ENCODE assay signal across 20 cellular contexts in the genomic region with DNA sequence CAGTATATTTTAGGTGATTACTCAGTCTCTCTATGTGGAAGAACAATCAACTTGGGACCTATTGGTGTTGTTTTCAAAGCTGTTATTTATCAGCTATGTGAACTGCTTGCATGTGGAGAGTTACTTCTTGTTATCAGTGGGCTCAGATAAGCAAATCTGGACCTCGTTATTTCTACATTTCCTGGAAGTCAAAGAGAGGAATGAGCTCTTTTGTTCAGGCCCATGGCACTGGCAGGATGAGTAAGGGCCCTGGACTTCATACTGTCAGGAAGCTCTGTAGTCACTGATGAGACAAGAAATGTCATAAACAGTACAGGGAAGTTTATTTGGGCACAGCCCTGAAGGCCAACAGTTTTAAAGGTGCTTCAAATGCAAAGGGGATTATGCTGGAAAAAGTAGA.
DNase-seq lines count a peak whose midpoint lies in the region; ATAC-seq and TF ChIP-seq lines count a peak whose summit lies in the region.
"Had no signal": no experiment of that assay in that cellular context is flagged by ENCODE, and none has a peak within 500 bp of the region (broad histone marks: within the 10 kb centered on the region; RNA-seq: fewer than 3 reads in every experiment).

No MANE protein-coding gene starts in this region.

- no peaks in the 10 kb centered on the region for H3K9me3 ChIP-seq in adipocyte (ENCODE audit: control insufficient read depth, low read length)
- H3K9me3 ChIP-seq in hepatocyte (ENCODE audit: low read depth): no peaks in the 10 kb centered on the region
- H3K9me3 ChIP-seq: gastrocnemius medialis, right lobe of liver, testis had no signal

- H3K9ac ChIP-seq in adipocyte (ENCODE audit: low read length): no peak overlapping the region
- H3K9ac ChIP-seq: GM23248 had no signal

- no peak overlapping the region for H3K4me2 ChIP-seq in hepatocyte

- WGBS in hepatocyte (ENCODE audit: low lambda C conversion rate, missing lambda C conversion rate): 17% methylated on average over 1 of the region's 1 CpG

- H3K27ac ChIP-seq in hepatocyte: peak overlapping the region; percentile 34
- H3K27ac ChIP-seq: cardiac muscle cell, gastrocnemius medialis, GM23248, right lobe of liver, testis had no signal

- no peak overlapping the region for H2AFZ ChIP-seq in hepatocyte
- H2AFZ ChIP-seq: GM23248 had no signal

- H3K79me2 ChIP-seq in hepatocyte: no peaks in the 10 kb centered on the region

- H4K20me1 ChIP-seq in hepatocyte (ENCODE audit: insufficient read depth, poor library complexity, severe bottlenecking): no peaks in the 10 kb centered on the region

- no peaks in the 10 kb centered on the region for H3K27me3 ChIP-seq in adipocyte (replicated peaks; ENCODE audit: control insufficient read depth, insufficient read depth, low read length)
- no peaks in the 10 kb centered on the region for H3K27me3 ChIP-seq in hepatocyte
- H3K27me3 ChIP-seq: cardiac muscle cell, gastrocnemius medialis, right lobe of liver, testis had no signal

- ATAC-seq in GM18520 (IDR thresholded peaks at IDR 0.05; ENCODE audit: unreplicated experiment): no peak
- ATAC-seq: gastrocnemius medialis, right lobe of liver had no signal

- H3K4me3 ChIP-seq in adipocyte (ENCODE audit: low read length) (no peak overlapping the region), hepatocyte (no peak overlapping the region)
- H3K4me3 ChIP-seq: cardiac muscle cell, gastrocnemius medialis, GM23248, right lobe of liver, testis had no signal

- no peaks in the 10 kb centered on the region for H3K9me2 ChIP-seq in hepatocyte (replicated peaks; ENCODE audit: insufficient read depth)

- H3K36me3 ChIP-seq in adipocyte (ENCODE audit: control insufficient read depth, insufficient read depth, low read length, severe bottlenecking) (no peaks in the 10 kb centered on the region), hepatocyte (replicated peaks; ENCODE audit: insufficient read depth, low read depth) (no peaks in the 10 kb centered on the region)
- H3K36me3 ChIP-seq: cardiac muscle cell, gastrocnemius medialis, right lobe of liver had no signal

- no peak for TF ChIP-seq CTCF in hepatocyte (IDR thresholded peaks at IDR 0.05; ENCODE audit: poor library complexity)

- DNase-seq in HuH-7 (ENCODE audit: low spot score): peak; percentile 5
- DNase-seq in adipocyte (ENCODE audit: low read depth): peak; percentile 25
- DNase-seq in hepatocyte (ENCODE audit: low spot score): peak; percentile 18
- no peak for DNase-seq in medulla oblongata (ENCODE audit: extremely low spot score)
- no peak for DNase-seq in activated gamma-delta T cell (lab: John Stamatoyannopoulos, UW)
- DNase-seq in COR-L47 (lab: John Stamatoyannopoulos, UW): no peak
- DNase-seq: activated CD4-positive, alpha-beta T cell treated with anti-CD3 and anti-CD28 coated beads, Interleukin-2, amount 10 ng/mL, durations not matched to agents 24 days and 14 days; C1 segment of cervical spinal cord; DMS79; effector memory CD4-positive, alpha-beta T cell; gastrocnemius medialis; GM23248; NCI-H1105 treated with DMSO at 0.1 percent for 48 hours; occipital lobe; right lobe of liver; SIG-M5; T1000; testis had no signal

- H3K4me1 ChIP-seq in adipocyte (ENCODE audit: control insufficient read depth, insufficient read depth, low read length): no peaks in the 10 kb centered on the region
- H3K4me1 ChIP-seq in hepatocyte (ENCODE audit: insufficient read depth): no peaks in the 10 kb centered on the region
- H3K4me1 ChIP-seq: gastrocnemius medialis, right lobe of liver, testis had no signal

Comparison
In these comparisons a context has a peak if more than half of its experiments do, and no peak if none do; other contexts are left out.
1. DNase-seq: peak in HuH-7 (single experiment), adipocyte (single experiment) and hepatocyte (single experiment); none in medulla oblongata (single experiment), activated gamma-delta T cell (single experiment) and COR-L47 (single experiment).